8 cellular contexts compared by ENCODE assay signal in the genomic region with DNA sequence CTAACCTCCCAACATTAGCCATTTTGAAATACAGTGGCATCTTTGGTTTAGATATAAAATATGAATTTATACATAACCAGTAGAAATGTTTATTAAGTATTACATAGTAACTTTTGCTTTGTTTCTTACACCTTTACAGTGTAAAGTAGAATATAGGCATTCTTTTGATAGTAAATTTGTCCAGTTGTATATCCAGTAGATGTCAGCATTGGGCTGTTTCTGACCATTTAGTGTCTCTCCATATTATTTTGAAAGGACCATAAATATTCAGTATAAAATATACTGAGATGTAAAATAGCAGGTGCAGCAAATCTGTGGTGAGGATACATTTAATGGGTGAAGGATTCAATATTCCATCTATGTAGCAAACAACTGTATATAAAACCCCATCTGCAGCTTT.
DNase-seq lines count a peak whose midpoint lies in the region; ATAC-seq and TF ChIP-seq lines count a peak whose summit lies in the region.

No MANE protein-coding gene starts in this region.

- H3K4me1 ChIP-seq in left ventricle myocardium inferior (peaks cover 6% of the 10 kb centered on the region), sigmoid colon (peaks cover 0 to 5% (median 0%) of the 10 kb centered on the region in 4 donors)

- TF ChIP-seq POLR2A in sigmoid colon (IDR thresholded peaks at IDR 0.05) = no peak

- ATAC-seq in SK-N-SH treated with all-trans-retinoic acid at 6 μM for 48 hours = peak; percentile 49; the same call in 1 of the 3 replicates

- H3K36me3 ChIP-seq in left ventricle myocardium inferior (no peaks in the 10 kb centered on the region), sigmoid colon (no peaks in the 10 kb centered on the region)

- no peak overlapping the region for H3K27ac ChIP-seq in left ventricle myocardium inferior (replicated peaks)
- no peak overlapping the region for H3K27ac ChIP-seq in sigmoid colon

- no peak for TF ChIP-seq EP300 in sigmoid colon (IDR thresholded peaks at IDR 0.05)

- no peak overlapping the region for H3K4me3 ChIP-seq in left ventricle myocardium inferior
- no peak overlapping the region for H3K4me3 ChIP-seq in sigmoid colon

- DNase-seq in AG08395 (ENCODE audit: low spot score) (peak; percentile 45), KBM-7 (peak; percentile 39), left ventricle myocardium inferior (no peak), sigmoid colon (no peak)
- DNase-seq in stimulated activated CD4-positive, alpha-beta T cell treated with anti-CD3 and anti-CD28 coated beads, Interleukin-1b, Interleukin-23, amount 100 ng/mL, for 48 hours = no peak
- DNase-seq in effector CD8-positive, alpha-beta T cell (lab: John Stamatoyannopoulos, UW) = no peak
- DNase-seq in stimulated activated CD4-positive, alpha-beta T cell treated with anti-CD3 and anti-CD28 coated beads, Interleukin-15, amount 100 ng/mL, for 24 hours = no peak

- no peaks in the 10 kb centered on the region for H3K27me3 ChIP-seq in left ventricle myocardium inferior (ENCODE audit: low read depth)
- H3K27me3 ChIP-seq in sigmoid colon = no peaks in the 10 kb centered on the region

- H3K9me3 ChIP-seq in left ventricle myocardium inferior (replicated peaks) (no peaks in the 10 kb centered on the region), sigmoid colon (peaks cover 0 to 2% (median 0%) of the 10 kb centered on the region in 4 donors)

- intact Hi-C loops in left ventricle myocardium inferior (cut with micrococcal nuclease) (loop anchor here (5.0 kb wide), 1 partner anchor 326 kb away; no protein-coding TSS in a partner anchor), sigmoid colon (cut with DNase I) (no loop called here)

- TF ChIP-seq CTCF in left ventricle myocardium inferior (IDR thresholded peaks at IDR 0.05; ENCODE audit: borderline replicate concordance) (peak; percentile 61), sigmoid colon (IDR thresholded peaks at IDR 0.05) (peak in 2 of 4 experiments; percentile 11 to 37)

- in situ Hi-C loops in KBM-7 (cut with MboI; ENCODE audit: low pct_unique_long_range_greater_than_20kb, low sequenced_read_pairs) = no loop called here

TF ChIP-seq in SK-N-SH treated with all-trans-retinoic acid at 6 μM for 48 hours, 23 proteins besides CTCF, POLR2A, EP300 and RAD21:
- TF ChIP-seq PPARA (CRISPR knock-in tag; IDR thresholded peaks at IDR 0.05; ENCODE audit: borderline replicate concordance) = no peak

Comparison
In these comparisons a context has a peak if more than half of its experiments do, and no peak if none do; other contexts are left out.
1. DNase-seq: peak in AG08395 (single experiment) and KBM-7 (single experiment); none in left ventricle myocardium inferior (single experiment), sigmoid colon (single experiment), stimulated activated CD4-positive, alpha-beta T cell treated with anti-CD3 and anti-CD28 coated beads, Interleukin-1b, Interleukin-23, amount 100 ng/mL, for 48 hours (single experiment), effector CD8-positive, alpha-beta T cell (single experiment) and stimulated activated CD4-positive, alpha-beta T cell treated with anti-CD3 and anti-CD28 coated beads, Interleukin-15, amount 100 ng/mL, for 24 hours (single experiment).